Comparison of ENCODE assay signal across 22 cellular contexts in the genomic region with DNA sequence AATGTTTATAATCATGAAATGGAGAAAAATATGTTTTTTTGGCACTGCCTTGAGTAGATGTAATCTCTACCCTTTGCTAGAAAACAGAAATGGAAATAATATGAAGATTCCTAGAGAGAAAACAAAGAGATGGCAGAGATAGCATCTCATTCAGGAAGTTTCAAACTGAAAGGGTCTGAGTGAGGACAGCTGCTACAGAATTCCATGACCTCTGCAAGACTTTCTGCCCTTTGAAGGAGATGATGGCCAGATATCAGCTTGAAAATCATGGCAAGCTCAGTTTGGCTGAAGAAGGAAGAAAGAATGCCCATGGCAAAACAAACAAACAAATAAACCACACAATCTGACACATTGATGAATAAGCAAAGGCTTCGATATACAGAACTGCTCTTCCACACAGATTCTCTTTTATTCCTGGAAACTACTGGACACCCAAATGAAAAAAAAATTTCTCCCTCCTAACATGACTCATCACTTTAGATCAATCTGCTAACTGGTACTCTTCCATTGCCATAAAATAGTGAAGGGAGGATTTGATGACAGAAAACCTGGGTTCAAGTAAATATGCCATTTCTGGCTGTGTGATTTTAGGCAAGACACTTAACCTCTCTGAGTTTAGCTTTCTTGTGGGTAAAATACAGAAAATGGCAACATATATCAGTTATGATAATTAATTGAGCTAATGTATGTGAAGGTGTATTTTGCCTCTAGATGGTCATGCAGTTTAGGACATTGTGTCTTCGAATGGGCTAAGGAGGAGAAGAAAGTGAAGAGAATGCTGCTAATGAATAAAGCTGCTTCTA.
"Had no signal": no experiment of that assay in that cellular context is flagged by ENCODE, and none has a peak within 500 bp of the region (broad histone marks: within the 10 kb centered on the region; RNA-seq: fewer than 3 reads in every experiment).

No MANE protein-coding gene starts in this region.

- H3K4me1 ChIP-seq: uterus had no signal

- DNase-seq: activated T-cell treated with anti-CD3 and anti-CD28 coated beads, Interleukin-2, amount 50 U/mL, for 1 hour; adrenal gland; brain microvascular endothelial cell; heart right ventricle; islet precursor cell; left cardiac atrium; mucosa of descending colon; nephron progenitor cell; nucleus accumbens; posterior cingulate gyrus; sigmoid colon; stimulated activated CD4-positive, alpha-beta T cell treated with anti-CD3 and anti-CD28 coated beads, Interleukin-2, amount 100 ng/mL, for 48 hours; stimulated activated CD8-positive, alpha-beta memory T cell treated with anti-CD3 and anti-CD28 coated beads, Interleukin-4, amount 100 ng/mL, for 48 hours; stimulated activated naive CD4-positive, alpha-beta T cell; testis; trophoblast cell; uterus; WERI-Rb-1 had no signal

- H3K27ac Mint-ChIP-seq: activated naive CD4-positive, alpha-beta T cell treated with anti-CD3 and anti-CD28 coated beads, Interleukin-2, amount 50 U/mL, for 72 hours; memory B cell; nephron progenitor cell had no signal

- H3K27me3 ChIP-seq: adrenal gland, ascending aorta, brain microvascular endothelial cell, sigmoid colon, testis, uterus had no signal

- H3K4me3 Mint-ChIP-seq: memory B cell, nephron progenitor cell had no signal

- H3K4me3 ChIP-seq: adrenal gland, ascending aorta, coronary artery, heart right ventricle, mucosa of descending colon, sigmoid colon, testis, uterus had no signal

- H3K9me3 ChIP-seq: adrenal gland, ascending aorta, heart right ventricle, mucosa of descending colon, sigmoid colon, testis, uterus had no signal

- H3K27ac ChIP-seq: adrenal gland, ascending aorta, brain microvascular endothelial cell, coronary artery, heart right ventricle, sigmoid colon, testis, uterus, WERI-Rb-1 had no signal

- H3K9me3 Mint-ChIP-seq: activated naive CD4-positive, alpha-beta T cell treated with anti-CD3 and anti-CD28 coated beads, Interleukin-2, amount 50 U/mL, for 72 hours; memory B cell; nephron progenitor cell had no signal

- ATAC-seq: activated naive CD4-positive, alpha-beta T cell treated with anti-CD3 and anti-CD28 coated beads, Interleukin-2, amount 50 U/mL, for 72 hours; heart right ventricle; left cardiac atrium; mucosa of descending colon had no signal

- H3K36me3 ChIP-seq: adrenal gland, ascending aorta, brain microvascular endothelial cell, heart right ventricle, sigmoid colon, uterus, WERI-Rb-1 had no signal

- H3K36me3 Mint-ChIP-seq: activated naive CD4-positive, alpha-beta T cell treated with anti-CD3 and anti-CD28 coated beads, Interleukin-2, amount 50 U/mL, for 72 hours; memory B cell had no signal
